Comparison of ENCODE assay signal across 8 cellular contexts in genomic region chr10:110610308-110610774, GRCh38. TPM values are rescaled to one million over a fixed set of nuclear protein-coding genes. Genes with fewer than 3 reads are reported as not detected.
A peak's percentile ranks its signal among the peaks of the same experiment; 100 is the strongest.
DNase-seq lines count a peak whose midpoint lies in the region; ATAC-seq and TF ChIP-seq lines count a peak whose summit lies in the region.

No MANE protein-coding gene starts in this region.

- WGBS in iPS DF 6.9 (ENCODE audit: insufficient coverage, insufficient read length) = 100% methylated on average over 1 of the region's 3 CpGs

- peaks cover 30% of the 10 kb centered on the region for H3K4me1 Mint-ChIP-seq in brain

- no peaks in the 10 kb centered on the region for H3K9me2 ChIP-seq in SU-DHL-6 (replicated peaks; ENCODE audit: insufficient read depth, low read length)

- H3K36me3 ChIP-seq in SU-DHL-6 (ENCODE audit: low read length) (peaks cover 8% of the 10 kb centered on the region), iPS DF 6.9 (ENCODE audit: control insufficient read depth, insufficient read depth, low read length) (no peaks in the 10 kb centered on the region)

- H3K4me3 ChIP-seq in AG04449 (ENCODE audit: low read depth, low read length) = no peak overlapping the region
- H3K4me3 ChIP-seq in SU-DHL-6 (ENCODE audit: insufficient read depth, low read length, poor library complexity, severe bottlenecking) = no peak overlapping the region
- H3K4me3 ChIP-seq in iPS DF 6.9 (ENCODE audit: low read length) = no peak overlapping the region

- POLR2A ChIA-PET in AG04449 (lab: Yijun Ruan, JAX) = interaction anchor here (0.6 kb wide), 1 partner anchor 261 kb away, joined by 3 read pairs; the partner anchor contains the start of gene PDCD4

- H2AFZ ChIP-seq in SU-DHL-6 (ENCODE audit: low read depth, low read length, severe bottlenecking) = no peak overlapping the region

- peaks cover 21% of the 10 kb centered on the region for H3F3A ChIP-seq in SU-DHL-6 (ENCODE audit: insufficient read depth)

- H3K27me3 ChIP-seq in SU-DHL-6 (ENCODE audit: low read length) = no peaks in the 10 kb centered on the region
- no peaks in the 10 kb centered on the region for H3K27me3 ChIP-seq in iPS DF 6.9 (ENCODE audit: control insufficient read depth, insufficient read depth, low read length)

- H3K9me3 Mint-ChIP-seq in brain = no peaks in the 10 kb centered on the region

- DNase-seq in AG04449 (ENCODE audit: low read depth, low spot score) (no peak), GM13977 (ENCODE audit: low spot score) (peak; percentile 60), NCI-H1092 (lab: John Stamatoyannopoulos, UW) (peak; percentile 16), iPS DF 6.9 (ENCODE audit: low read depth, low spot score) (peak; percentile 72), smooth muscle cell of the brain vasculature (ENCODE audit: low read depth, low spot score) (peak; percentile 37)

- H3K79me2 ChIP-seq in SU-DHL-6 (ENCODE audit: insufficient read depth, low read length) = no peaks in the 10 kb centered on the region

- H3K27ac ChIP-seq in SU-DHL-6 (ENCODE audit: low read depth, low read length) (no peak overlapping the region), iPS DF 6.9 (ENCODE audit: low read length) (no peak overlapping the region)

- no peak for ATAC-seq in GM21737 (IDR thresholded peaks at IDR 0.05; ENCODE audit: unreplicated experiment)

- H3K9me3 ChIP-seq in SU-DHL-6 (ENCODE audit: insufficient read depth, low read length) (no peaks in the 10 kb centered on the region), iPS DF 6.9 (ENCODE audit: control insufficient read depth, insufficient read depth, low read length) (no peaks in the 10 kb centered on the region)

- TF ChIP-seq CTCF in AG04449 (IDR thresholded peaks at IDR 0.05; ENCODE audit: insufficient read depth, low read length, missing control alignments) (peak; percentile 72), GM13977 (IDR thresholded peaks at IDR 0.05; ENCODE audit: extremely low read depth, insufficient read depth, missing control alignments) (peak; percentile 74), SU-DHL-6 (IDR thresholded peaks at IDR 0.05; ENCODE audit: insufficient read depth, low read length, poor library complexity, severe bottlenecking) (peak; percentile 84), brain (conservative IDR thresholded peaks at IDR 0.05) (peak; percentile 88 to 91)

- no peak overlapping the region for H3K4me3 Mint-ChIP-seq in brain

- no peaks in the 10 kb centered on the region for H4K20me1 ChIP-seq in SU-DHL-6 (ENCODE audit: low read depth, low read length)

- in situ Hi-C loops in GM13977 (cut with MboI; ENCODE audit: low pct_unique_long_range_greater_than_20kb, low sequenced_read_pairs, unreplicated experiment) = loop anchor here (25.0 kb wide), 1 partner anchor 302 kb away; the partner anchor contains the start of genes BBIP1 and SHOC2

- H3K4me1 ChIP-seq in iPS DF 6.9 (ENCODE audit: control insufficient read depth, insufficient read depth, low read length) = peaks cover 2% of the 10 kb centered on the region; the same call in 1 of the 2 replicates

- H3K9ac ChIP-seq in SU-DHL-6 (ENCODE audit: low read length) = no peak overlapping the region

- CTCF ChIA-PET in AG04449 (lab: Yijun Ruan, JAX) = interaction anchor here (0.7 to 3.4 kb wide), 41 partner anchors 9 to 988 kb away, joined by 3 to 20 read pairs (median 4); partner anchors contain the start of gene SMNDC1

- peaks cover 4% of the 10 kb centered on the region for H3K27me3 Mint-ChIP-seq in brain

- H3K36me3 Mint-ChIP-seq in brain = no peaks in the 10 kb centered on the region

- H3K4me2 ChIP-seq in SU-DHL-6 (ENCODE audit: low read depth, low read length, poor library complexity, severe bottlenecking) = no peak overlapping the region

- H3K27ac Mint-ChIP-seq in brain = peak overlapping the region in 3 of 5 experiments; percentile 10 to 65 (median 60)

RNA-seq across cellular contexts. Expression of gene RBM20, which starts 33.8 kb away (rescaled TPM):
- 0.17 TPM for polyA plus RNA-seq in brain (ENCODE audit: insufficient read depth, low read depth, low replicate concordance)

RNA-seq across cellular contexts. Expression of gene SMC3, which starts 42.8 kb away (rescaled TPM):
- 24.9 TPM for polyA plus RNA-seq in brain (ENCODE audit: insufficient read depth, low read depth, low replicate concordance)
